In genomic region chr11:71158936-71159335, GRCh38 we compare ENCODE assay signal across 22 cellular contexts.
DNase-seq lines count a peak whose midpoint lies in the region; ATAC-seq and TF ChIP-seq lines count a peak whose summit lies in the region.
"Had no signal": no experiment of that assay in that cellular context is flagged by ENCODE, and none has a peak within 500 bp of the region (broad histone marks: within the 10 kb centered on the region; RNA-seq: fewer than 3 reads in every experiment).

No MANE protein-coding gene starts in this region.

- H3K36me3 ChIP-seq in left ventricle myocardium inferior (no peaks in the 10 kb centered on the region), suprapubic skin (no peaks in the 10 kb centered on the region)
- H3K36me3 ChIP-seq: BE2C had no signal

- 70% methylated on average over 4 of the region's 4 CpGs for WGBS in suprapubic skin

- ATAC-seq in left lobe of liver: peak; percentile 76
- ATAC-seq in HG03175 (IDR thresholded peaks at IDR 0.05; ENCODE audit: unreplicated experiment): no peak
- ATAC-seq: GM12878, HCT116 had no signal

- H3K4me1 ChIP-seq in left ventricle myocardium inferior (no peaks in the 10 kb centered on the region), suprapubic skin (no peaks in the 10 kb centered on the region)
- H3K4me1 ChIP-seq: BE2C had no signal

- TF ChIP-seq CTCF in left ventricle myocardium inferior (IDR thresholded peaks at IDR 0.05; ENCODE audit: borderline replicate concordance) (no peak), suprapubic skin (IDR thresholded peaks at IDR 0.05) (no peak)

- TF ChIP-seq EP300 in suprapubic skin (IDR thresholded peaks at IDR 0.05): no peak

- DNase-seq in cardiac septum (ENCODE audit: low spot score) (peak; percentile 17), left ventricle myocardium inferior (no peak), fibroblast of gingiva (ENCODE audit: low read depth) (peak; percentile 9), left lobe of liver (ENCODE audit: low spot score) (peak; percentile 49), suprapubic skin (ENCODE audit: low spot score in 2 of 2) (peak; percentile 2 to 16), Ammon's horn (ENCODE audit: low spot score) (no peak)
- DNase-seq in activated T-cell treated with anti-CD3 and anti-CD28 coated beads, Interleukin-2, amount 50 U/mL, for 48 hours: no peak
- DNase-seq: BE2C; C1 segment of cervical spinal cord; CD4-positive, CD25-positive, alpha-beta regulatory T cell; CD8-positive, alpha-beta memory T cell; COR-L47; DMS 273 treated with DMSO at 0.1 percent for 48 hours; DMS53; DND-41; EL; GOT3; H7; HFFc6 had no signal

- intact Hi-C loops in cardiac septum (cut with DNase I): no loop called here
- intact Hi-C loops in left ventricle myocardium inferior (cut with micrococcal nuclease): no loop called here

- no peak overlapping the region for H3K4me3 ChIP-seq in left ventricle myocardium inferior
- no peak overlapping the region for H3K4me3 ChIP-seq in suprapubic skin
- H3K4me3 ChIP-seq: GM12878 had no signal

- TF ChIP-seq POLR2A in suprapubic skin (IDR thresholded peaks at IDR 0.05): no peak

- no peak overlapping the region for H3K27ac ChIP-seq in left ventricle myocardium inferior (replicated peaks)
- no peak overlapping the region for H3K27ac ChIP-seq in suprapubic skin

- H3K9me3 ChIP-seq in left ventricle myocardium inferior (replicated peaks) (peaks cover 9% of the 10 kb centered on the region), suprapubic skin (no peaks in the 10 kb centered on the region)
- H3K9me3 ChIP-seq: BE2C had no signal

- peaks cover 45% of the 10 kb centered on the region for H3K27me3 ChIP-seq in left ventricle myocardium inferior (ENCODE audit: low read depth)
- peaks cover 10% of the 10 kb centered on the region for H3K27me3 ChIP-seq in suprapubic skin
- H3K27me3 ChIP-seq: BE2C had no signal

Comparison
In these comparisons a context has a peak if more than half of its experiments do, and no peak if none do; other contexts are left out.
1. DNase-seq: peak in cardiac septum (single experiment), fibroblast of gingiva (single experiment), left lobe of liver (single experiment) and suprapubic skin (2 of 2); none in left ventricle myocardium inferior (single experiment), activated T-cell treated with anti-CD3 and anti-CD28 coated beads, Interleukin-2, amount 50 U/mL, for 48 hours (0 of 2) and Ammon's horn (single experiment).